In the genomic region with DNA sequence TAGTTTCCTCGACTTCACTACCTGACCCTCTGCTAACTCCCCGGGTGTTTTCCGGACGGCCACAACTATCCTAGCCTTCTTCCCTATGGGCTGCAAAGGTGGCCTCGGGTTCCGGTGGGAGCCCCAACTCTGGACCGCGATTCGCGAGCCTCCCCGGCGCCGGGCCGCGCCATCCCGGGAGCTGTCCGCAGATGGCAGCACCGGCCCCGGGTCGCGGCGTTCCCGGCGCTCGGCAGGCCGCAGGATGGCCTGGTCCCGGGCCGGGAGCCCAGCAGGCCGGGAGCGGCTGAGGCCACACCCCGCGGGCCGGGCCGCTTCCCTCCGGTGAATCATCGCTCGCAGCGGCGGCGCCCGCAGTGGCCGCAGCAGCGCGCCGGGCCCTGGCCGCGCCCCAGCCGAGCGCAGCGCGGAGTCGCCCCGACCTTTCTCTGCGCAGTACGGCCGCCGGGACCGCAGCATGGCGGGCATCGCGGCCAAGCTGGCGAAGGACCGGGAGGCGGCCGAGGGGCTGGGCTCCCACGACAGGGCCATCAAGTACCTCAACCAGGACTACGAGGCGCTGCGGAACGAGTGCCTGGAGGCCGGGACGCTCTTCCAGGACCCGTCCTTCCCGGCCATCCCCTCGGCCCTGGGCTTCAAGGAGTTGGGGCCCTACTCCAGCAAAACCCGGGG, we compare ENCODE assay signal across 8 cellular contexts. TPM values are rescaled to one million over a fixed set of nuclear protein-coding genes. Genes with fewer than 3 reads are reported as not detected.
DNase-seq lines count a peak whose midpoint lies in the region; ATAC-seq, FAIRE-seq and TF ChIP-seq lines count a peak whose summit lies in the region.

A gene (plus strand): TSS at position 356 of the 672 bp plus-strand sequence. CDS start 102 bp downstream, at position 458.

- H4K20me1 ChIP-seq in keratinocyte (ENCODE audit: control insufficient read depth, extremely low read depth, insufficient read depth, low read length) (peaks cover 15% of the 10 kb centered on the region), smooth muscle cell (ENCODE audit: low read depth) (peaks cover 23% of the 10 kb centered on the region)

- H3K9me1 ChIP-seq in keratinocyte (ENCODE audit: control insufficient read depth, extremely low read depth, insufficient read depth, low read length), result no peaks in the 10 kb centered on the region

- H3K9ac ChIP-seq in keratinocyte (ENCODE audit: control insufficient read depth, extremely low read depth, insufficient read depth, low read length), result peak within 1 kb of the TSS; percentile 89
- H3K9ac ChIP-seq in smooth muscle cell (ENCODE audit: low read depth), result peak within 1 kb of the TSS; percentile 94

- H3K27ac ChIP-seq in keratinocyte (ENCODE audit: control insufficient read depth, insufficient read depth, low read length), result peak within 1 kb of the TSS; percentile 89
- H3K27ac ChIP-seq in smooth muscle cell (ENCODE audit: low read depth), result peak within 1 kb of the TSS; percentile 81

- H3K4me3 Mint-ChIP-seq in WTC11, result peak within 1 kb of the TSS; percentile 75

- H3K79me2 ChIP-seq in keratinocyte (ENCODE audit: control insufficient read depth, insufficient read depth, low read length), result peaks cover 49% of the 10 kb centered on the region
- H3K79me2 ChIP-seq in smooth muscle cell (ENCODE audit: low read depth), result peaks cover 47% of the 10 kb centered on the region

- no peak for FAIRE-seq in keratinocyte (lab: Jason Lieb, UNC)

- peaks cover 9 to 28% of the 10 kb centered on the region in 2 experiments for H3K36me3 ChIP-seq in keratinocyte (ENCODE audit: control insufficient read depth in 2 of 2, extremely low read depth in 1 of 2, insufficient read depth in 2 of 2, low read length in 2 of 2)
- H3K36me3 ChIP-seq in smooth muscle cell (ENCODE audit: low read depth), result no peaks in the 10 kb centered on the region

- no peak within 1 kb of the TSS for H3K27ac Mint-ChIP-seq in WTC11

- H3K9me3 ChIP-seq in keratinocyte (ENCODE audit: control insufficient read depth, low read depth, low read length) (no peaks in the 10 kb centered on the region), smooth muscle cell (replicated peaks; ENCODE audit: low read depth) (no peaks in the 10 kb centered on the region)

- peak; percentile 12 to 90 (median 81) for DNase-seq in NCI-H1417 (lab: John Stamatoyannopoulos, UW)
- no peak for DNase-seq in NCI-H1417 treated with DMSO at 0.1 percent for 48 hours (lab: John Stamatoyannopoulos, UW)
- no peak for DNase-seq in HFF-Myc (ENCODE audit: extremely low read depth, low read depth)
- DNase-seq in NCI-H1048 (lab: John Stamatoyannopoulos, UW), result peak; percentile 45
- DNase-seq in WTC11 (ENCODE audit: low spot score), result peak; percentile 77
- DNase-seq in choroid plexus epithelial cell (ENCODE audit: low read depth), result peak; percentile 90
- DNase-seq in keratinocyte (ENCODE audit: low read depth, low spot score), result no peak
- peak; percentile 49 for DNase-seq in smooth muscle cell (lab: John Stamatoyannopoulos, UW; ENCODE audit: unreplicated experiment)

- peaks cover 56% of the 10 kb centered on the region for H3K4me1 ChIP-seq in keratinocyte (ENCODE audit: control insufficient read depth, extremely low read depth, insufficient read depth, low read length)
- H3K4me1 ChIP-seq in smooth muscle cell (ENCODE audit: low read depth), result peaks cover 13% of the 10 kb centered on the region

- H3K27me3 Mint-ChIP-seq in WTC11 (ENCODE audit: low read depth), result peaks cover 74% of the 10 kb centered on the region

- peak within 1 kb of the TSS; percentile 99 for H3K4me2 ChIP-seq in keratinocyte (ENCODE audit: control insufficient read depth, extremely low read depth, insufficient read depth, low read depth, low read length)
- peak within 1 kb of the TSS; percentile 93 for H3K4me2 ChIP-seq in smooth muscle cell

- no peaks in the 10 kb centered on the region for H3K27me3 ChIP-seq in keratinocyte (ENCODE audit: control insufficient read depth, extremely low read depth, insufficient read depth, low read length)
- H3K27me3 ChIP-seq in smooth muscle cell (ENCODE audit: low read depth), result no peaks in the 10 kb centered on the region

- no peaks in the 10 kb centered on the region for H3K9me3 Mint-ChIP-seq in WTC11

- POLR2A ChIA-PET in WTC11 (lab: Charles Lee), result interaction anchor here (1.4 kb wide), 1 partner anchor 37 kb away, joined by 3 read pairs; no protein-coding TSS in a partner anchor

- TF ChIP-seq CTCF in HFF-Myc (IDR thresholded peaks at IDR 0.05; ENCODE audit: low read depth, low read length, missing control alignments) (peak; percentile 43), WTC11 (IDR thresholded peaks at IDR 0.05) (no peak), choroid plexus epithelial cell (conservative IDR thresholded peaks at IDR 0.05; ENCODE audit: low read depth, low read length) (peak; percentile 49), keratinocyte (optimal IDR thresholded peaks at IDR 0.05 in 1 of 3, IDR thresholded peaks at IDR 0.05 in 1 of 3, conservative IDR thresholded peaks at IDR 0.05 in 1 of 3; ENCODE audit: extremely low read depth in 1 of 3, insufficient read depth in 2 of 3, low read length in 3 of 3) (peak in 2 of 3 experiments; percentile 53 to 73), smooth muscle cell (IDR thresholded peaks at IDR 0.05; ENCODE audit: borderline replicate concordance, insufficient read depth, poor library complexity, severe bottlenecking) (peak; percentile 52)

- H3K4me1 Mint-ChIP-seq in WTC11, result peaks cover 40% of the 10 kb centered on the region

- H2AFZ ChIP-seq in keratinocyte (ENCODE audit: control insufficient read depth, low read length) (peak within 1 kb of the TSS; percentile 78), smooth muscle cell (ENCODE audit: low read depth) (no peak within 1 kb of the TSS)

- no peaks in the 10 kb centered on the region for H3K36me3 Mint-ChIP-seq in WTC11

- dilution Hi-C loops in keratinocyte (cut with MboI; ENCODE audit: extremely low pct_ligation_motif_present, low sequenced_read_pairs), result no loop called here

- 1% methylated on average over 71 of the region's 76 CpGs for WGBS in smooth muscle cell (ENCODE audit: low lambda C conversion rate)

- ATAC-seq in WTC11, result peak; percentile 84

- CTCF ChIA-PET in WTC11 (lab: Charles Lee), result interaction anchor here (0.9 to 3.0 kb wide), 10 partner anchors 14 to 60 kb away, joined by 3 to 34 read pairs (median 4); no protein-coding TSS in a partner anchor

- H3K4me3 ChIP-seq in HFF-Myc (replicated peaks; ENCODE audit: low read depth, low read length) (peak within 1 kb of the TSS; percentile 81), choroid plexus epithelial cell (ENCODE audit: low read depth, low read length) (peak within 1 kb of the TSS; percentile 95), keratinocyte (ENCODE audit: control insufficient read depth in 2 of 3, extremely low read depth in 1 of 3, insufficient read depth in 2 of 3, low read depth in 1 of 3, low read length in 3 of 3) (peak within 1 kb of the TSS; percentile 83 to 88 (median 84)), smooth muscle cell (peak within 1 kb of the TSS; percentile 86)

- H3F3A ChIP-seq in smooth muscle cell (ENCODE audit: low read depth), result peaks cover 27% of the 10 kb centered on the region

TF ChIP-seq in WTC11, 78 proteins besides CTCF, POLR2A, EP300 and RAD21 (continues in another document):
- TF ChIP-seq, protein P1, sequence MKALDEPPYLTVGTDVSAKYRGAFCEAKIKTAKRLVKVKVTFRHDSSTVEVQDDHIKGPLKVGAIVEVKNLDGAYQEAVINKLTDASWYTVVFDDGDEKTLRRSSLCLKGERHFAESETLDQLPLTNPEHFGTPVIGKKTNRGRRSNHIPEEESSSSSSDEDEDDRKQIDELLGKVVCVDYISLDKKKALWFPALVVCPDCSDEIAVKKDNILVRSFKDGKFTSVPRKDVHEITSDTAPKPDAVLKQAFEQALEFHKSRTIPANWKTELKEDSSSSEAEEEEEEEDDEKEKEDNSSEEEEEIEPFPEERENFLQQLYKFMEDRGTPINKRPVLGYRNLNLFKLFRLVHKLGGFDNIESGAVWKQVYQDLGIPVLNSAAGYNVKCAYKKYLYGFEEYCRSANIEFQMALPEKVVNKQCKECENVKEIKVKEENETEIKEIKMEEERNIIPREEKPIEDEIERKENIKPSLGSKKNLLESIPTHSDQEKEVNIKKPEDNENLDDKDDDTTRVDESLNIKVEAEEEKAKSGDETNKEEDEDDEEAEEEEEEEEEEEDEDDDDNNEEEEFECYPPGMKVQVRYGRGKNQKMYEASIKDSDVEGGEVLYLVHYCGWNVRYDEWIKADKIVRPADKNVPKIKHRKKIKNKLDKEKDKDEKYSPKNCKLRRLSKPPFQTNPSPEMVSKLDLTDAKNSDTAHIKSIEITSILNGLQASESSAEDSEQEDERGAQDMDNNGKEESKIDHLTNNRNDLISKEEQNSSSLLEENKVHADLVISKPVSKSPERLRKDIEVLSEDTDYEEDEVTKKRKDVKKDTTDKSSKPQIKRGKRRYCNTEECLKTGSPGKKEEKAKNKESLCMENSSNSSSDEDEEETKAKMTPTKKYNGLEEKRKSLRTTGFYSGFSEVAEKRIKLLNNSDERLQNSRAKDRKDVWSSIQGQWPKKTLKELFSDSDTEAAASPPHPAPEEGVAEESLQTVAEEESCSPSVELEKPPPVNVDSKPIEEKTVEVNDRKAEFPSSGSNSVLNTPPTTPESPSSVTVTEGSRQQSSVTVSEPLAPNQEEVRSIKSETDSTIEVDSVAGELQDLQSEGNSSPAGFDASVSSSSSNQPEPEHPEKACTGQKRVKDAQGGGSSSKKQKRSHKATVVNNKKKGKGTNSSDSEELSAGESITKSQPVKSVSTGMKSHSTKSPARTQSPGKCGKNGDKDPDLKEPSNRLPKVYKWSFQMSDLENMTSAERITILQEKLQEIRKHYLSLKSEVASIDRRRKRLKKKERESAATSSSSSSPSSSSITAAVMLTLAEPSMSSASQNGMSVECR (CRISPR knock-in tag; IDR thresholded peaks at IDR 0.05; ENCODE audit: borderline replicate concordance), result no peak

RNA-seq across cellular contexts. Expression of the gene that starts here (rescaled TPM):
- 21.3 to 24.6 TPM (median 24.2 TPM) in 3 replicates for total RNA-seq in WTC11 (2021)
- polyA plus RNA-seq in keratinocyte, result 278 to 366 TPM (median 350 TPM) in 3 replicates
- 134 TPM for polyA plus RNA-seq in keratinocyte (2011; ENCODE audit: low read depth)
- 291 and 382 TPM in 2 replicates for polyA plus RNA-seq in keratinocyte (2011; cell fraction: cytosol; rRNA removed)
- 489 and 510 TPM in 2 replicates for polyA plus RNA-seq in keratinocyte (2011; cell fraction: nucleus; rRNA removed)
- polyA plus RNA-seq in keratinocyte (2012; ENCODE audit: low replicate concordance), result 174 and 413 TPM in 2 replicates
- 279 to 391 TPM (median 316 TPM) in 3 replicates for polyA minus RNA-seq in keratinocyte
- polyA minus RNA-seq in keratinocyte (2011; cell fraction: cytosol; rRNA and poly(A)+ RNA removed), result 330 TPM
- polyA minus RNA-seq in keratinocyte (2011; cell fraction: nucleus; rRNA and poly(A)+ RNA removed), result 168 and 240 TPM in 2 replicates
- total RNA-seq in smooth muscle cell, result 213 and 229 TPM in 2 replicates
- polyA plus RNA-seq in smooth muscle cell, result 182 and 210 TPM in 2 replicates

Comparison
In these comparisons a context has a peak if more than half of its experiments do, and no peak if none do; other contexts are left out.
1. DNase-seq: peak in NCI-H1417 (3 of 3), NCI-H1048 (single experiment), WTC11 (single experiment), choroid plexus epithelial cell (single experiment) and smooth muscle cell (single experiment); none in NCI-H1417 treated with DMSO at 0.1 percent for 48 hours (single experiment), HFF-Myc (single experiment) and keratinocyte (single experiment).
2. Peak in every context shown above with its lines, with median percentiles within 50 percentile points of each other: H3K4me3 ChIP-seq.